18 cellular contexts compared by ENCODE assay signal in the genomic region with DNA sequence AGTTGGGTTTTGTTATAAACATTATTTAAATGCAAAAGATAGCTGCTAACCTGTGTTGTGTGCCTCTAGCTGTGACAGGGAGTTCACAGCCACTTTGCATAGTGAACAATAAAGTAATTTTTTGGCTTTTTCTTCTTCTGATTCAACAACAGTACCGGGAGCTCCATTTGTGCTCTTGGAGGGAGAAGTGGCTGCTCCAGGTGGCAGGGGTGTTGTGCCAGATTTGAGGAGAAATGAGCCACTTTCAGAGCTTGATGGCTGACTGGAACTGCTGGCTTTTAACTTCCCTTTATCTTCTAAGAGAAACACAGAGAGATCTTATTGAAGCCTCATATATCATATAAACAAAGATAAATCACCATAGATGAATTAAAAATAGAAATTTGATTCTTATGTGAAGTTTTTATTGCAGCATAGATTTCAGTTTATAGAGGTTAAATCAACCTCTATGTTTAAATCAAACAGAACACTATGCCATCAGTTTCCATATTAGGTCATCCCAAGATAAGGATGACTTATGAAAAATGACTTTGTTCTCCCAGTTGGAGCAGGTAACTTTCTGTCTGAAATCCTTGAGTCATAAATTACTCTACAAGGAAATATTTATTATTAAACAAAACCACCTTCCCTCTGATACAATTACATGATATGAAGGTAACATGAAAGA.
DNase-seq lines count a peak whose midpoint lies in the region; ATAC-seq, FAIRE-seq and TF ChIP-seq lines count a peak whose summit lies in the region.
"Had no signal": no experiment of that assay in that cellular context is flagged by ENCODE, and none has a peak within 500 bp of the region (broad histone marks: within the 10 kb centered on the region; RNA-seq: fewer than 3 reads in every experiment).

No MANE protein-coding gene starts in this region.

- H3K4me1 Mint-ChIP-seq in Calu3 (ENCODE audit: low read depth, unreplicated experiment) (peaks cover 51% of the 10 kb centered on the region), mesothelial cell of epicardium (peaks cover 46% of the 10 kb centered on the region)
- H3K4me1 Mint-ChIP-seq in naive thymus-derived CD4-positive, alpha-beta T cell = no peaks in the 10 kb centered on the region
- H3K4me1 Mint-ChIP-seq: CD4-positive, CD25-positive, alpha-beta regulatory T cell had no signal

- ATAC-seq in naive thymus-derived CD4-positive, alpha-beta T cell = no peak
- no peak for ATAC-seq in HG03280 (IDR thresholded peaks at IDR 0.05; ENCODE audit: unreplicated experiment)
- ATAC-seq: A549, GM12878, K562 had no signal

- intact Hi-C loops in Calu3 (cut with micrococcal nuclease; ENCODE audit: unreplicated experiment) = no loop called here
- intact Hi-C loops in naive thymus-derived CD4-positive, alpha-beta T cell (cut with micrococcal nuclease) = no loop called here

- no peak for TF ChIP-seq CTCF in Calu3 (IDR thresholded peaks at IDR 0.05; ENCODE audit: unreplicated experiment)
- no peak for TF ChIP-seq CTCF in bronchial epithelial cell (IDR thresholded peaks at IDR 0.05; ENCODE audit: insufficient read depth, low read length, severe bottlenecking)
- TF ChIP-seq CTCF in mesothelial cell of epicardium (IDR thresholded peaks at IDR 0.05; ENCODE audit: unreplicated experiment) = no peak

- no peak for DNase-seq in Calu3
- peak; percentile 23 for DNase-seq in LoVo (ENCODE audit: low spot score)
- peak; percentile 93 for DNase-seq in bronchial epithelial cell (ENCODE audit: low read depth)
- DNase-seq in mesothelial cell of epicardium (ENCODE audit: low spot score in 2 of 2, unreplicated experiment in 2 of 2) = no peak
- DNase-seq in naive thymus-derived CD4-positive, alpha-beta T cell = no peak
- no peak for DNase-seq in T1000 (lab: John Stamatoyannopoulos, UW)
- no peak for DNase-seq in stimulated activated naive CD4-positive, alpha-beta T cell (lab: John Stamatoyannopoulos, UW)
- DNase-seq: CD4-positive, CD25-positive, alpha-beta regulatory T cell; H9; NCI-H1092; NCI-H2227 treated with DMSO at 0.1 percent for 48 hours; NCI-H526 had no signal

- no peaks in the 10 kb centered on the region for H3K27me3 ChIP-seq in bronchial epithelial cell (ENCODE audit: control insufficient read depth, insufficient read depth, low read length)
- H3K27me3 ChIP-seq in naive thymus-derived CD4-positive, alpha-beta T cell (ENCODE audit: control insufficient read depth in 2 of 2, insufficient read depth in 2 of 2, low read length in 2 of 2) = no peaks in the 10 kb centered on the region

- no peaks in the 10 kb centered on the region for H3K36me3 Mint-ChIP-seq in Calu3 (ENCODE audit: insufficient read depth, unreplicated experiment)
- no peaks in the 10 kb centered on the region for H3K36me3 Mint-ChIP-seq in mesothelial cell of epicardium
- H3K36me3 Mint-ChIP-seq in naive thymus-derived CD4-positive, alpha-beta T cell = no peaks in the 10 kb centered on the region
- H3K36me3 Mint-ChIP-seq: CD4-positive, CD25-positive, alpha-beta regulatory T cell had no signal

- H3K36me3 ChIP-seq in bronchial epithelial cell (ENCODE audit: control insufficient read depth, insufficient read depth, low read length) = no peaks in the 10 kb centered on the region
- no peaks in the 10 kb centered on the region for H3K36me3 ChIP-seq in naive thymus-derived CD4-positive, alpha-beta T cell (ENCODE audit: control insufficient read depth in 2 of 3, insufficient read depth in 3 of 3, low read length in 3 of 3)

- peaks cover 3% of the 10 kb centered on the region for H3K9me3 Mint-ChIP-seq in Calu3 (ENCODE audit: low read depth, unreplicated experiment)
- H3K9me3 Mint-ChIP-seq in mesothelial cell of epicardium = peaks cover 3% of the 10 kb centered on the region
- peaks cover 0 to 5% (median 0%) of the 10 kb centered on the region in 11 donors for H3K9me3 Mint-ChIP-seq in naive thymus-derived CD4-positive, alpha-beta T cell
- H3K9me3 Mint-ChIP-seq: H9 had no signal

- POLR2A ChIA-PET in naive thymus-derived CD4-positive, alpha-beta T cell (lab: Charles Lee) = interaction anchor here (0.7 kb wide), 1 partner anchor 28 kb away, joined by 3 read pairs; no protein-coding TSS in a partner anchor

- H3K27ac ChIP-seq in naive thymus-derived CD4-positive, alpha-beta T cell (ENCODE audit: low read depth, low read length) = no peak overlapping the region
- H3K27ac ChIP-seq: A549 had no signal

- CTCF ChIA-PET in Calu3 (lab: Charles Lee) = no interaction called here
- CTCF ChIA-PET in naive thymus-derived CD4-positive, alpha-beta T cell (lab: Charles Lee) = no interaction called here

- BruUV-seq in Calu3 (replicated peaks; lab: Mats Ljungman, UMichigan) = no TSS peak

- H3K9me3 ChIP-seq in naive thymus-derived CD4-positive, alpha-beta T cell (ENCODE audit: control insufficient read depth in 2 of 3, low read length in 3 of 3) = no peaks in the 10 kb centered on the region
- H3K9me3 ChIP-seq: A549 had no signal

- peak overlapping the region; percentile 49 for H3K27ac Mint-ChIP-seq in Calu3 (ENCODE audit: unreplicated experiment)
- H3K27ac Mint-ChIP-seq in mesothelial cell of epicardium = peak overlapping the region; percentile 82
- H3K27ac Mint-ChIP-seq in naive thymus-derived CD4-positive, alpha-beta T cell = no peak overlapping the region
- H3K27ac Mint-ChIP-seq: CD4-positive, CD25-positive, alpha-beta regulatory T cell had no signal

- H3K4me1 ChIP-seq in naive thymus-derived CD4-positive, alpha-beta T cell (ENCODE audit: control insufficient read depth in 2 of 2, insufficient read depth in 2 of 2, low read length in 2 of 2) = no peaks in the 10 kb centered on the region
- H3K4me1 ChIP-seq: A549 had no signal

- H3K4me3 ChIP-seq in bronchial epithelial cell (ENCODE audit: low read depth, low read length) = no peak overlapping the region
- no peak overlapping the region for H3K4me3 ChIP-seq in naive thymus-derived CD4-positive, alpha-beta T cell (ENCODE audit: low read length)
- H3K4me3 ChIP-seq: A549, GM12878, K562 had no signal

- H3K27me3 Mint-ChIP-seq in Calu3 (ENCODE audit: unreplicated experiment) (no peaks in the 10 kb centered on the region), mesothelial cell of epicardium (ENCODE audit: low read depth) (no peaks in the 10 kb centered on the region)
- peaks cover 9 to 23% (median 11%) of the 10 kb centered on the region in 5 donors for H3K27me3 Mint-ChIP-seq in naive thymus-derived CD4-positive, alpha-beta T cell

- no peak overlapping the region for H3K4me3 Mint-ChIP-seq in Calu3 (ENCODE audit: low read depth, unreplicated experiment)
- H3K4me3 Mint-ChIP-seq in mesothelial cell of epicardium = no peak overlapping the region
- H3K4me3 Mint-ChIP-seq in naive thymus-derived CD4-positive, alpha-beta T cell = no peak overlapping the region
- H3K4me3 Mint-ChIP-seq: CD4-positive, CD25-positive, alpha-beta regulatory T cell; H9 had no signal

- no peak for FAIRE-seq in bronchial epithelial cell (lab: Jason Lieb, UNC)
- FAIRE-seq: A549, GM12878, GM18507, HTR-8/SVneo, K562 had no signal

Comparison
In these comparisons a context has a peak if more than half of its experiments do, and no peak if none do; other contexts are left out.
1. DNase-seq: peak in LoVo (single experiment) and bronchial epithelial cell (single experiment); none in Calu3 (single experiment), mesothelial cell of epicardium (0 of 2), naive thymus-derived CD4-positive, alpha-beta T cell (0 of 9), T1000 (single experiment) and stimulated activated naive CD4-positive, alpha-beta T cell (0 of 6).
2. H3K27ac Mint-ChIP-seq: peak in Calu3 (single experiment) and mesothelial cell of epicardium (single experiment); none in naive thymus-derived CD4-positive, alpha-beta T cell (0 of 9).